8 cellular contexts compared by ENCODE assay signal in the genomic region with DNA sequence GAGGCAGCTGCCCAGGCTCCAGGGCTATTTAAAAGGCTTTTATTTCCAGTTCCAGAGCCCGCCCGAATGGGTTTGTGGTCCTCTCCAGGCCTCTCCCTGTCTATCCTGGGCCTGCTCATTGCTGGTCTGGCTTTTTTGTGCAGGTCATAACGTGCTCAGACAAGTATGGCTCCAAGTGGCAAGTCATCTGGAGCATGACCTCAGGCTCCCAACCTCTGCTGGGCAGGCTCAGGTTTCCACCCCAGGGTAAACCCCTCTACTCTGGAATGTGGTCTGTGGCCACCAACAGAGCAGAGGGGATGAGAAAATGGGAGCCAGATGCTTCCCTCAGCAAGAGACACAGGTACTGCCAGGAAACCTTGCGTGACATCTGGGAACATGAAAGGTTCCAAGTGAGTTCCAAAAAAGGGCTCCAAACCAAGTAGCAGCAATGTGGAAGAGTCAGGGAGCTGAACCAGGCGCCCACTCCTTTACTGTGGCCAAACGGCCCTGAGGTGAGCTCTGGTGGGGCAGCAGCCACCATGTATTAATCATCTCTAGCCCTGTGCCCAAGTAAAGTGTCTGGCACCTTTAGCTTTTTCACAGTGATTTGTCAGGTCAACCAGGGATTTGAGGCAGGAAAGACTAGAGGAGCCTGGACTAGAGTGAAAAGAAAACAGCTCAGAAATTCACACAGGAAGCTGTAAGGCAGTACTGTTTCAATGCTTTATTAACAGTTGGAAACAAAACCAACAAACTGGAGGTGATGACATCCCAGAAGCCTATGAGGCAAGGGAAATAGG. TPM values are rescaled to one million over a fixed set of nuclear protein-coding genes. Genes with fewer than 3 reads are reported as not detected.
DNase-seq lines count a peak whose midpoint lies in the region; ATAC-seq, FAIRE-seq and TF ChIP-seq lines count a peak whose summit lies in the region.

No MANE protein-coding gene starts in this region.

- WGBS in psoas muscle, 3 donors = 26 to 33% (median 28%) methylated on average over 6 of the region's 6 CpGs

- no peak for TF ChIP-seq POLR2A in GM12891 (IDR thresholded peaks at IDR 0.05; ENCODE audit: low read depth, low read length)

- H3K9me3 ChIP-seq in Panc1 (ENCODE audit: control insufficient read depth, insufficient read depth, low read depth, low read length) = no peaks in the 10 kb centered on the region
- no peaks in the 10 kb centered on the region for H3K9me3 ChIP-seq in psoas muscle

- ATAC-seq in GM21786 (IDR thresholded peaks at IDR 0.05; ENCODE audit: unreplicated experiment) (peak; percentile 12), Panc1 (peak; percentile 17), psoas muscle (peak; percentile 43 to 77 (median 58))

- no TSS peak for BruUV-seq in Panc1 (replicated peaks; lab: Mats Ljungman, UMichigan)

- TF ChIP-seq CTCF in Panc1 (IDR thresholded peaks at IDR 0.05) (no peak), psoas muscle (IDR thresholded peaks at IDR 0.05) (no peak)

- H3K27ac ChIP-seq in Panc1 (ENCODE audit: low read length) = peak overlapping the region; percentile 79
- H3K27ac ChIP-seq in psoas muscle = peak overlapping the region; percentile 90

- FAIRE-seq in GM12891 (lab: Jason Lieb, UNC) = no peak

- H3K4me3 ChIP-seq in Panc1 (ENCODE audit: low read depth in 2 of 2, low read length in 2 of 2) = no peak overlapping the region
- H3K4me3 ChIP-seq in psoas muscle = peak overlapping the region; percentile 61

- CTCF ChIA-PET in Panc1 (lab: Charles Lee) = interaction anchor here (1.1 to 1.5 kb wide), 2 partner anchors 10 to 97 kb away, joined by 4 to 5 read pairs; a partner anchor contains a TSS

- in situ Hi-C loops in Panc1 (cut with HindIII; ENCODE audit: low pct_unique_long_range_greater_than_20kb, low sequenced_read_pairs) = no loop called here

- intact Hi-C loops in Panc1 (cut with micrococcal nuclease; ENCODE audit: unreplicated experiment) = no loop called here
- intact Hi-C loops in psoas muscle (cut with DNase I) = loop anchor here in 1 of 2 donors (5.0 kb wide), 2 partner anchors 37 to 82 kb away; a partner anchor contains a TSS

- peak; percentile 83 for DNase-seq in DMS79 treated with DMSO at 0.1 percent for 48 hours (lab: John Stamatoyannopoulos, UW)
- DNase-seq in Panc1 (ENCODE audit: low read depth, low spot score) = no peak
- DNase-seq in fibroblast of gingiva (ENCODE audit: low read depth) = peak; percentile 82
- peak in 1 of 2 donors; percentile 46 for DNase-seq in psoas muscle
- no peak for DNase-seq in RPMI8226
- DNase-seq in activated gamma-delta T cell (lab: John Stamatoyannopoulos, UW) = no peak
- no peak for DNase-seq in GM12891 (ENCODE audit: insufficient read length, low spot score)

- H3K4me1 ChIP-seq in Panc1 (ENCODE audit: control insufficient read depth, insufficient read depth, low read length) (peaks cover 34% of the 10 kb centered on the region), psoas muscle (peaks cover 67% of the 10 kb centered on the region)

- H3K27me3 ChIP-seq in Panc1 (ENCODE audit: control insufficient read depth, insufficient read depth, low read length) = no peaks in the 10 kb centered on the region
- no peaks in the 10 kb centered on the region for H3K27me3 ChIP-seq in psoas muscle (ENCODE audit: insufficient read depth in 3 of 3, low read length in 2 of 3)

- POLR2A ChIA-PET in Panc1 (lab: Charles Lee) = no interaction called here

- H3K36me3 ChIP-seq in Panc1 (ENCODE audit: control insufficient read depth, insufficient read depth, low read length) (no peaks in the 10 kb centered on the region; the same call in none of the 2 replicates), psoas muscle (ENCODE audit: insufficient read depth in 1 of 2, low read depth in 1 of 2) (peaks cover 9 to 56% of the 10 kb centered on the region in 2 donors)

TF ChIP-seq in GM12891, 5 proteins besides CTCF, POLR2A, EP300 and RAD21:
- no peak for TF ChIP-seq POLR2AphosphoS5 (IDR thresholded peaks at IDR 0.05; ENCODE audit: low read depth, low read length)
- no peak for TF ChIP-seq PAX5 (IDR thresholded peaks at IDR 0.05; ENCODE audit: insufficient read depth, low read length, severe bottlenecking)
- no peak for TF ChIP-seq TAF1 (IDR thresholded peaks at IDR 0.05; ENCODE audit: low read depth, low read length)
- no peak for TF ChIP-seq SPI1 (IDR thresholded peaks at IDR 0.05; ENCODE audit: low read depth, low read length)
- no peak for TF ChIP-seq POU2F2 (IDR thresholded peaks at IDR 0.05; ENCODE audit: low read depth, low read length)

RNA-seq across cellular contexts. Expression of a gene that starts 25.6 kb away (rescaled TPM):
- total RNA-seq in Panc1 (2021; ENCODE audit: unreplicated experiment) (0.36 TPM), psoas muscle (1 to 10 TPM in 1 of 4 donors, under 1 TPM in 3; 0.49 to 1.2 (median 0.65) TPM)
- polyA plus RNA-seq in Panc1 (2012; ENCODE audit: insufficient read length) = 0.15 TPM
- polyA plus RNA-seq in psoas muscle = under 1 TPM in 2 of 3 donors, not detected in 1; 0.08 to 0.95 TPM
- polyA plus RNA-seq in GM12891 (2012; ENCODE audit: low read depth, missing spikeins) = 0.05 TPM

RNA-seq across cellular contexts. Expression of a gene that starts 29.7 kb away (rescaled TPM):
- total RNA-seq in Panc1 (2021; ENCODE audit: unreplicated experiment) (0.57 TPM), psoas muscle (1 to 10 TPM in 1 of 4 donors, under 1 TPM in 3; 0.36 to 1.2 (median 0.65) TPM)
- 0.16 TPM for polyA plus RNA-seq in Panc1 (2012; ENCODE audit: insufficient read length)
- polyA plus RNA-seq in psoas muscle = under 1 TPM in 2 of 3 donors, not detected in 1; 0.06 to 0.18 TPM
- 0.14 TPM for polyA plus RNA-seq in GM12891 (2012; ENCODE audit: low read depth, missing spikeins)

RNA-seq across cellular contexts. Expression of a gene that starts 38.8 kb away (rescaled TPM):
- total RNA-seq in Panc1 (2021; ENCODE audit: unreplicated experiment) (54.1 TPM), psoas muscle (10 to 100 TPM in 3 of 4 donors, 1 to 10 TPM in 1; 7.3 to 25.2 (median 14.2) TPM)
- 56.9 TPM for polyA plus RNA-seq in Panc1 (2012; ENCODE audit: insufficient read length)
- 10 to 100 TPM in 1 of 3 donors, 1 to 10 TPM in 2; 8.6 to 22.3 (median 9.0) TPM for polyA plus RNA-seq in psoas muscle
- polyA plus RNA-seq in GM12891 (2012; ENCODE audit: low read depth, missing spikeins) = 8.0 TPM

Comparison
In these comparisons a context has a peak if more than half of its experiments do, and no peak if none do; other contexts are left out.
1. DNase-seq: peak in DMS79 treated with DMSO at 0.1 percent for 48 hours (single experiment) and fibroblast of gingiva (single experiment); none in Panc1 (single experiment), RPMI8226 (single experiment), activated gamma-delta T cell (single experiment) and GM12891 (single experiment).
2. Peak in every context shown above with its lines, with median percentiles within 50 percentile points of each other: ATAC-seq.